In genomic region chr13:34044660-34045080, GRCh38 we compare ENCODE assay signal across 1 cellular context.
TF ChIP-seq lines count a peak whose summit lies in the region.

No MANE protein-coding gene starts in this region.

TF ChIP-seq in HEK293, 187 proteins besides CTCF, POLR2A, EP300 and RAD21 (continued from another document):
- no peak for TF ChIP-seq PBX3 (CRISPR knock-in tag; IDR thresholded peaks at IDR 0.05)
- no peak for TF ChIP-seq ZNF518A (tag by site-specific recombination; conservative IDR thresholded peaks at IDR 0.05; ENCODE audit: low read depth)
- TF ChIP-seq ZNF366 (tag by site-specific recombination; conservative IDR thresholded peaks at IDR 0.05): peak; percentile 78
- TF ChIP-seq ZNF660 (tag by site-specific recombination; IDR thresholded peaks at IDR 0.05): no peak; the same call in 1 of the 2 replicates
- no peak for TF ChIP-seq ZNF664 (tag by site-specific recombination; IDR thresholded peaks at IDR 0.05)
- TF ChIP-seq ZNF777 (tag by site-specific recombination; IDR thresholded peaks at IDR 0.05; ENCODE audit: borderline replicate concordance): no peak
- no peak for TF ChIP-seq GFI1B (tag by site-specific recombination; IDR thresholded peaks at IDR 0.05)
- TF ChIP-seq ZBTB17 (tag by site-specific recombination; IDR thresholded peaks at IDR 0.05): no peak
- TF ChIP-seq ZNF350 (tag by site-specific recombination; IDR thresholded peaks at IDR 0.05): no peak
